ENCODE assay signal across 1 cellular context in the genomic region with DNA sequence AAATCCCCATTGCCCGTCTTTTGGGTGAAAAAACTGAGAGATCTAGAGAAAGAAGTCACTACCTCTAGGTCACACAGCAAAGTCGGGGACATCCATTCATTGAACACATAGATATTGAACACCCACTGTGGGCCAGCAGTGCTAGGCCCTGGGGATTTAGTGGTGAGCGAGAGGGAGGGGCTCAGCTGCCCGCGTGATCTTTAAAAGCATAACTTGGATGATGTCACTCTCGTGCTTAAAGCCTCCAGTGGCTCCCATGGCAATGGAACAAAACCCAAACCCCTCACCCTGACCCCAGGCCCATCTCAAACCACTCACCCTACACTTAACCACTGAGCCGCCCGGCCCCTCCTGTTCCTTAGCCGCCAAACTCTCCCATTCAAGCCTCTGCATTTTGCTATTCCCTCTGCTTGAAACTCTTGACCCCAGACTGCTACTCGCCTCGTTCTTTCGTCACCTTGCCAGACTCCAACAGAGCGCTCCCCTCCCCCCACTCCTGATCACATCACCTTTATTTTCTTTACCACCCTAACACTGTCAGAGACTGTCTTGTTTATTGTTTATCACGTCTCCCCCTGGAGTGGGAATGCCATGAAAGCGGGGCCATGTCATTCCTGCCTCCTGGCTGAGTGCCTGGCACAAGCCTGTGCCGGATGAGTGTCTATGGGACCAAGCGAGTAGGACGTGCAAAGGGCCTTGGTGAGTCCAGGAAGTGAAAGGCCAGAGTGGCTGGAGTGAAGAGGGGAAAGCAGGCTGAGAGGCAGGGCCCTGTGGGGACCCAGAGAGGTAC.
TF ChIP-seq lines count a peak whose summit lies in the region.

No MANE protein-coding gene starts in this region.

TF ChIP-seq in HepG2, 621 proteins besides CTCF, POLR2A, EP300 and RAD21 (continued from another document and continues in another):
- TF ChIP-seq, protein P1, sequence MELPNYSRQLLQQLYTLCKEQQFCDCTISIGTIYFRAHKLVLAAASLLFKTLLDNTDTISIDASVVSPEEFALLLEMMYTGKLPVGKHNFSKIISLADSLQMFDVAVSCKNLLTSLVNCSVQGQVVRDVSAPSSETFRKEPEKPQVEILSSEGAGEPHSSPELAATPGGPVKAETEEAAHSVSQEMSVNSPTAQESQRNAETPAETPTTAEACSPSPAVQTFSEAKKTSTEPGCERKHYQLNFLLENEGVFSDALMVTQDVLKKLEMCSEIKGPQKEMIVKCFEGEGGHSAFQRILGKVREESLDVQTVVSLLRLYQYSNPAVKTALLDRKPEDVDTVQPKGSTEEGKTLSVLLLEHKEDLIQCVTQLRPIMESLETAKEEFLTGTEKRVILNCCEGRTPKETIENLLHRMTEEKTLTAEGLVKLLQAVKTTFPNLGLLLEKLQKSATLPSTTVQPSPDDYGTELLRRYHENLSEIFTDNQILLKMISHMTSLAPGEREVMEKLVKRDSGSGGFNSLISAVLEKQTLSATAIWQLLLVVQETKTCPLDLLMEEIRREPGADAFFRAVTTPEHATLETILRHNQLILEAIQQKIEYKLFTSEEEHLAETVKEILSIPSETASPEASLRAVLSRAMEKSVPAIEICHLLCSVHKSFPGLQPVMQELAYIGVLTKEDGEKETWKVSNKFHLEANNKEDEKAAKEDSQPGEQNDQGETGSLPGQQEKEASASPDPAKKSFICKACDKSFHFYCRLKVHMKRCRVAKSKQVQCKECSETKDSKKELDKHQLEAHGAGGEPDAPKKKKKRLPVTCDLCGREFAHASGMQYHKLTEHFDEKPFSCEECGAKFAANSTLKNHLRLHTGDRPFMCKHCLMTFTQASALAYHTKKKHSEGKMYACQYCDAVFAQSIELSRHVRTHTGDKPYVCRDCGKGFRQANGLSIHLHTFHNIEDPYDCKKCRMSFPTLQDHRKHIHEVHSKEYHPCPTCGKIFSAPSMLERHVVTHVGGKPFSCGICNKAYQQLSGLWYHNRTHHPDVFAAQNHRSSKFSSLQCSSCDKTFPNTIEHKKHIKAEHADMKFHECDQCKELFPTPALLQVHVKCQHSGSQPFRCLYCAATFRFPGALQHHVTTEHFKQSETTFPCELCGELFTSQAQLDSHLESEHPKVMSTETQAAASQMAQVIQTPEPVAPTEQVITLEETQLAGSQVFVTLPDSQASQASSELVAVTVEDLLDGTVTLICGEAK (IDR thresholded peaks at IDR 0.05), result no peak
- TF ChIP-seq, protein P1 (CRISPR knock-in tag; IDR thresholded peaks at IDR 0.05), result no peak
- TF ChIP-seq ZFP36 (IDR thresholded peaks at IDR 0.05; ENCODE audit: borderline replicate concordance, low read depth, low read length, partially characterized antibody), result no peak
- TF ChIP-seq, protein P2, sequence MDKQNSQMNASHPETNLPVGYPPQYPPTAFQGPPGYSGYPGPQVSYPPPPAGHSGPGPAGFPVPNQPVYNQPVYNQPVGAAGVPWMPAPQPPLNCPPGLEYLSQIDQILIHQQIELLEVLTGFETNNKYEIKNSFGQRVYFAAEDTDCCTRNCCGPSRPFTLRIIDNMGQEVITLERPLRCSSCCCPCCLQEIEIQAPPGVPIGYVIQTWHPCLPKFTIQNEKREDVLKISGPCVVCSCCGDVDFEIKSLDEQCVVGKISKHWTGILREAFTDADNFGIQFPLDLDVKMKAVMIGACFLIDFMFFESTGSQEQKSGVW (CRISPR knock-in tag; IDR thresholded peaks at IDR 0.05; ENCODE audit: borderline replicate concordance), result 0 out of 2 replicates have a peak, but pooled peaks have one; percentile 32
- TF ChIP-seq, protein P3, sequence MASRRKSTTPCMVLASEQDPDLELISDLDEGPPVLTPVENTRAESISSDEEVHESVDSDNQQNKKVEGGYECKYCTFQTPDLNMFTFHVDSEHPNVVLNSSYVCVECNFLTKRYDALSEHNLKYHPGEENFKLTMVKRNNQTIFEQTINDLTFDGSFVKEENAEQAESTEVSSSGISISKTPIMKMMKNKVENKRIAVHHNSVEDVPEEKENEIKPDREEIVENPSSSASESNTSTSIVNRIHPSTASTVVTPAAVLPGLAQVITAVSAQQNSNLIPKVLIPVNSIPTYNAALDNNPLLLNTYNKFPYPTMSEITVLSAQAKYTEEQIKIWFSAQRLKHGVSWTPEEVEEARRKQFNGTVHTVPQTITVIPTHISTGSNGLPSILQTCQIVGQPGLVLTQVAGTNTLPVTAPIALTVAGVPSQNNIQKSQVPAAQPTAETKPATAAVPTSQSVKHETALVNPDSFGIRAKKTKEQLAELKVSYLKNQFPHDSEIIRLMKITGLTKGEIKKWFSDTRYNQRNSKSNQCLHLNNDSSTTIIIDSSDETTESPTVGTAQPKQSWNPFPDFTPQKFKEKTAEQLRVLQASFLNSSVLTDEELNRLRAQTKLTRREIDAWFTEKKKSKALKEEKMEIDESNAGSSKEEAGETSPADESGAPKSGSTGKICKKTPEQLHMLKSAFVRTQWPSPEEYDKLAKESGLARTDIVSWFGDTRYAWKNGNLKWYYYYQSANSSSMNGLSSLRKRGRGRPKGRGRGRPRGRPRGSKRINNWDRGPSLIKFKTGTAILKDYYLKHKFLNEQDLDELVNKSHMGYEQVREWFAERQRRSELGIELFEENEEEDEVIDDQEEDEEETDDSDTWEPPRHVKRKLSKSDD (CRISPR knock-in tag; IDR thresholded peaks at IDR 0.05; ENCODE audit: low read depth), result no peak
- TF ChIP-seq CSRNP1 (CRISPR knock-in tag; IDR thresholded peaks at IDR 0.05), result no peak
- no peak for TF ChIP-seq HOXD1 (CRISPR knock-in tag; IDR thresholded peaks at IDR 0.05)
- no peak for TF ChIP-seq EZH2 (conservative IDR thresholded peaks at IDR 0.05; ENCODE audit: low read depth, low read length)
- TF ChIP-seq KDM6A (CRISPR knock-in tag; IDR thresholded peaks at IDR 0.05; ENCODE audit: low read depth), result no peak
- no peak for TF ChIP-seq ZNF616 (CRISPR knock-in tag; IDR thresholded peaks at IDR 0.05; ENCODE audit: low read depth)
- TF ChIP-seq KAT2B (IDR thresholded peaks at IDR 0.05; ENCODE audit: borderline replicate concordance, low read depth, low read length), result no peak
- no peak for TF ChIP-seq ZNF841 (CRISPR knock-in tag; IDR thresholded peaks at IDR 0.05; ENCODE audit: borderline replicate concordance)
- TF ChIP-seq, protein P4, sequence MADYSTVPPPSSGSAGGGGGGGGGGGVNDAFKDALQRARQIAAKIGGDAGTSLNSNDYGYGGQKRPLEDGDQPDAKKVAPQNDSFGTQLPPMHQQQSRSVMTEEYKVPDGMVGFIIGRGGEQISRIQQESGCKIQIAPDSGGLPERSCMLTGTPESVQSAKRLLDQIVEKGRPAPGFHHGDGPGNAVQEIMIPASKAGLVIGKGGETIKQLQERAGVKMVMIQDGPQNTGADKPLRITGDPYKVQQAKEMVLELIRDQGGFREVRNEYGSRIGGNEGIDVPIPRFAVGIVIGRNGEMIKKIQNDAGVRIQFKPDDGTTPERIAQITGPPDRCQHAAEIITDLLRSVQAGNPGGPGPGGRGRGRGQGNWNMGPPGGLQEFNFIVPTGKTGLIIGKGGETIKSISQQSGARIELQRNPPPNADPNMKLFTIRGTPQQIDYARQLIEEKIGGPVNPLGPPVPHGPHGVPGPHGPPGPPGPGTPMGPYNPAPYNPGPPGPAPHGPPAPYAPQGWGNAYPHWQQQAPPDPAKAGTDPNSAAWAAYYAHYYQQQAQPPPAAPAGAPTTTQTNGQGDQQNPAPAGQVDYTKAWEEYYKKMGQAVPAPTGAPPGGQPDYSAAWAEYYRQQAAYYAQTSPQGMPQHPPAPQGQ (CRISPR knock-in tag; IDR thresholded peaks at IDR 0.05; ENCODE audit: borderline replicate concordance), result no peak
- no peak for TF ChIP-seq ZSCAN25 (CRISPR knock-in tag; IDR thresholded peaks at IDR 0.05)
- 0 out of 2 replicates have a peak, but pooled peaks have one; percentile 56 for TF ChIP-seq TOPORS (CRISPR knock-in tag; IDR thresholded peaks at IDR 0.05)
- no peak for TF ChIP-seq CCAR2 (optimal IDR thresholded peaks at IDR 0.05; ENCODE audit: low read depth, low read length)
- peak; percentile 11; the same call in 1 of the 2 replicates for TF ChIP-seq ZFY (CRISPR knock-in tag; IDR thresholded peaks at IDR 0.05)
- TF ChIP-seq PLRG1 (conservative IDR thresholded peaks at IDR 0.05), result no peak
- TF ChIP-seq, protein P5, sequence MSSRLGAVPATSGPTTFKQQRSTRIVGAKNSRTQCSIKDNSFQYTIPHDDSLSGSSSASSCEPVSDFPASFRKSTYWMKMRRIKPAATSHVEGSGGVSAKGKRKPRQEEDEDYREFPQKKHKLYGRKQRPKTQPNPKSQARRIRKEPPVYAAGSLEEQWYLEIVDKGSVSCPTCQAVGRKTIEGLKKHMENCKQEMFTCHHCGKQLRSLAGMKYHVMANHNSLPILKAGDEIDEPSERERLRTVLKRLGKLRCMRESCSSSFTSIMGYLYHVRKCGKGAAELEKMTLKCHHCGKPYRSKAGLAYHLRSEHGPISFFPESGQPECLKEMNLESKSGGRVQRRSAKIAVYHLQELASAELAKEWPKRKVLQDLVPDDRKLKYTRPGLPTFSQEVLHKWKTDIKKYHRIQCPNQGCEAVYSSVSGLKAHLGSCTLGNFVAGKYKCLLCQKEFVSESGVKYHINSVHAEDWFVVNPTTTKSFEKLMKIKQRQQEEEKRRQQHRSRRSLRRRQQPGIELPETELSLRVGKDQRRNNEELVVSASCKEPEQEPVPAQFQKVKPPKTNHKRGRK (CRISPR knock-in tag; IDR thresholded peaks at IDR 0.05), result no peak
- TF ChIP-seq UBTF (CRISPR knock-in tag; IDR thresholded peaks at IDR 0.05), result peak; percentile 53; the same call in 1 of the 2 replicates
- no peak for TF ChIP-seq ZNF780A (CRISPR knock-in tag; IDR thresholded peaks at IDR 0.05)
- no peak for TF ChIP-seq THAP8 (CRISPR knock-in tag; IDR thresholded peaks at IDR 0.05; ENCODE audit: borderline replicate concordance)
- no peak for TF ChIP-seq TCF7L2 (IDR thresholded peaks at IDR 0.05; ENCODE audit: low read depth, low read length)
- TF ChIP-seq, protein P6, sequence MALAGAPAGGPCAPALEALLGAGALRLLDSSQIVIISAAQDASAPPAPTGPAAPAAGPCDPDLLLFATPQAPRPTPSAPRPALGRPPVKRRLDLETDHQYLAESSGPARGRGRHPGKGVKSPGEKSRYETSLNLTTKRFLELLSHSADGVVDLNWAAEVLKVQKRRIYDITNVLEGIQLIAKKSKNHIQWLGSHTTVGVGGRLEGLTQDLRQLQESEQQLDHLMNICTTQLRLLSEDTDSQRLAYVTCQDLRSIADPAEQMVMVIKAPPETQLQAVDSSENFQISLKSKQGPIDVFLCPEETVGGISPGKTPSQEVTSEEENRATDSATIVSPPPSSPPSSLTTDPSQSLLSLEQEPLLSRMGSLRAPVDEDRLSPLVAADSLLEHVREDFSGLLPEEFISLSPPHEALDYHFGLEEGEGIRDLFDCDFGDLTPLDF (CRISPR knock-in tag; IDR thresholded peaks at IDR 0.05), result no peak
- TF ChIP-seq SMYD3 (CRISPR knock-in tag; IDR thresholded peaks at IDR 0.05), result no peak
- TF ChIP-seq TP53 (CRISPR knock-in tag; conservative IDR thresholded peaks at IDR 0.05), result no peak
- TF ChIP-seq BRD4 (CRISPR knock-in tag; IDR thresholded peaks at IDR 0.05), result no peak
- no peak for TF ChIP-seq HNRNPL (IDR thresholded peaks at IDR 0.05; ENCODE audit: low read depth, low read length)
- no peak for TF ChIP-seq SMARCC2 (IDR thresholded peaks at IDR 0.05)
- TF ChIP-seq WIZ (CRISPR knock-in tag; IDR thresholded peaks at IDR 0.05), result no peak
